Comparison of ENCODE assay signal across 21 cellular contexts in the genomic region with DNA sequence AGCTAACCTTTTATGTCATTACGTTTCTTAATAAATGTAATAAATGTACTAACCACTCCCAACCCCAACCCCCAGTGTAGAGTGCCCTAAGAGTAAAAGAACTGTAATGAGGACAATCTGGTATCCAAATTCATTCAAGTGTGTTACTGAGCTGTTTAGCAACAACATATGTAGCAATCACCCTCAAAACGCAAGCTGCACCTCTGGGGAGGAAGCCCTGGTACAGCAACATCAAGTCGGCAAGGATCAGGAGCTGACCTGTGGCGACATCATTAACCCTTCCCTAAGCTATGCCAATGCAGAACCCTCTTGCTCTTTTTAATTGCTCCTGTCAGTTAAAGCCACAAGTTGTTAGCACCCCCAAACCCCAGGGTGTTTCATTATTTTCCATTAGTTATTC. TPM values are rescaled to one million over a fixed set of nuclear protein-coding genes. Genes with fewer than 3 reads are reported as not detected.
DNase-seq lines count a peak whose midpoint lies in the region; ATAC-seq and TF ChIP-seq lines count a peak whose summit lies in the region.
"Had no signal": no experiment of that assay in that cellular context is flagged by ENCODE, and none has a peak within 500 bp of the region (broad histone marks: within the 10 kb centered on the region; RNA-seq: fewer than 3 reads in every experiment).

No MANE protein-coding gene starts in this region.

- DNase-seq in NCI-H1694 treated with DMSO at 0.1 percent for 48 hours (lab: John Stamatoyannopoulos, UW) (peak; percentile 38), NCI-H1694 (lab: John Stamatoyannopoulos, UW) (no peak), NOMO-1 (lab: John Stamatoyannopoulos, UW; ENCODE audit: unreplicated experiment in 2 of 2) (peak; percentile 74 to 84), cardiac fibroblast (ENCODE audit: low read depth in 2 of 2) (peak; percentile 12 to 14), A172 (ENCODE audit: low spot score) (no peak), LoVo (ENCODE audit: low spot score) (no peak), heart left ventricle (no peak)
- DNase-seq: naive B cell; NCI-H1417 treated with DMSO at 0.1 percent for 48 hours; ovary; PC-3; SJCRH30; stimulated activated CD4-positive, alpha-beta T cell treated with anti-CD3 and anti-CD28 coated beads, Interleukin-4, amount 100 ng/mL, for 24 hours; stimulated activated naive CD4-positive, alpha-beta T cell treated with Interleukin-2 at 50 U/mL for 16 hours; thyroid gland had no signal

- H3K36me3 ChIP-seq in neutrophil (peaks cover 45% of the 10 kb centered on the region), heart left ventricle (peaks cover 0 to 84% (median 61%) of the 10 kb centered on the region in 9 donors)
- H3K36me3 ChIP-seq: ovary had no signal

- no peaks in the 10 kb centered on the region for H3K27me3 ChIP-seq in neutrophil
- no peaks in the 10 kb centered on the region for H3K27me3 ChIP-seq in heart left ventricle
- H3K27me3 ChIP-seq: ascending aorta, ovary, right atrium auricular region, SJCRH30, thyroid gland had no signal

- H3K27ac ChIP-seq in neutrophil (peak overlapping the region; percentile 70), heart left ventricle (no peak overlapping the region)
- H3K27ac ChIP-seq: 22Rv1, ascending aorta, ovary, right atrium auricular region, SJCRH30, thyroid gland, VCaP had no signal

- intact Hi-C loops in heart left ventricle (cut with DNase I): loop anchor here in 1 of 10 donors (10.0 kb wide), 1 partner anchor 189 kb away; no protein-coding TSS in a partner anchor

- H3K4me1 ChIP-seq in neutrophil (ENCODE audit: control insufficient read depth in 1 of 2, insufficient read depth in 1 of 2, low read depth in 1 of 2, low read length in 1 of 2) (peaks cover 28% of the 10 kb centered on the region in 2 experiments), heart left ventricle (peaks cover 0 to 13% (median 3%) of the 10 kb centered on the region in 12 donors)
- H3K4me1 ChIP-seq: ascending aorta, SJCRH30 had no signal

- H3K4me3 ChIP-seq in cardiac fibroblast (replicated peaks in 1 of 2; ENCODE audit: low read depth in 2 of 2, low read length in 2 of 2): no peak overlapping the region
- no peak overlapping the region for H3K4me3 ChIP-seq in neutrophil (ENCODE audit: low read depth in 1 of 2, low read length in 1 of 2)
- no peak overlapping the region for H3K4me3 ChIP-seq in heart left ventricle
- H3K4me3 ChIP-seq: ascending aorta, GM23338, ovary, right atrium auricular region, SJCRH30, thyroid gland had no signal

- ATAC-seq in heart left ventricle: no peak
- ATAC-seq: GM23338, PC-3 had no signal

- TF ChIP-seq CTCF in cardiac fibroblast (IDR thresholded peaks at IDR 0.05; ENCODE audit: low read depth, low read length) (no peak), neutrophil (IDR thresholded peaks at IDR 0.05) (no peak), heart left ventricle (IDR thresholded peaks at IDR 0.05) (no peak)

- H3K9me3 ChIP-seq in neutrophil (no peaks in the 10 kb centered on the region), heart left ventricle (no peaks in the 10 kb centered on the region)
- H3K9me3 ChIP-seq: ascending aorta, ovary, right atrium auricular region, SJCRH30, thyroid gland had no signal

- TF ChIP-seq POLR2A in heart left ventricle (IDR thresholded peaks at IDR 0.05): no peak

- 78 to 84% (median 82%) methylated on average over 4 of the region's 4 CpGs for WGBS in heart left ventricle, 4 donors

RNA-seq across cellular contexts. Expression of a gene that starts 47.1 kb away (rescaled TPM):
- 34.1 and 42.1 TPM in 2 replicates for total RNA-seq in A172 (2014; rRNA removed; shearing (Covaris generic))
- 10 to 100 TPM in 2 of 9 donors, 1 to 10 TPM in 7; 5.0 to 13.6 (median 7.6) TPM for total RNA-seq in heart left ventricle
- polyA plus RNA-seq in heart left ventricle: 1 to 10 TPM; 3.5 to 7.1 TPM

RNA-seq across cellular contexts. Expression of a gene that starts 58.2 kb away (rescaled TPM):
- 19.6 and 21.1 TPM in 2 replicates for total RNA-seq in A172 (2014; rRNA removed; shearing (Covaris generic))
- 10 to 100 TPM in 2 of 9 donors, 1 to 10 TPM in 7; 2.1 to 21.0 (median 3.8) TPM for total RNA-seq in heart left ventricle
- 1 to 10 TPM in 1 of 2 donors, under 1 TPM in 1; 0.65 to 2.4 TPM for polyA plus RNA-seq in heart left ventricle
- total RNA-seq: GM23338 had no signal

Comparison
In these comparisons a context has a peak if more than half of its experiments do, and no peak if none do; other contexts are left out.
1. DNase-seq: peak in NCI-H1694 treated with DMSO at 0.1 percent for 48 hours (single experiment), NOMO-1 (2 of 2) and cardiac fibroblast (2 of 2); none in NCI-H1694 (single experiment), A172 (single experiment), LoVo (single experiment) and heart left ventricle (0 of 5).